10 cellular contexts compared by ENCODE assay signal in genomic region chr19:39415111-39416046, GRCh38. TPM values are rescaled to one million over a fixed set of nuclear protein-coding genes. Genes with fewer than 3 reads are reported as not detected.
DNase-seq lines count a peak whose midpoint lies in the region; ATAC-seq, FAIRE-seq and TF ChIP-seq lines count a peak whose summit lies in the region.
"Had no signal": no experiment of that assay in that cellular context is flagged by ENCODE, and none has a peak within 500 bp of the region (broad histone marks: within the 10 kb centered on the region; RNA-seq: fewer than 3 reads in every experiment).

No MANE protein-coding gene starts in this region.

- H2AFZ ChIP-seq in astrocyte (ENCODE audit: low read depth, low read length): no peak overlapping the region

- H3K9me3 Mint-ChIP-seq in astrocyte (ENCODE audit: unreplicated experiment): no peaks in the 10 kb centered on the region
- peaks cover 0 to 6% (median 0%) of the 10 kb centered on the region in 6 donors for H3K9me3 Mint-ChIP-seq in immature natural killer cell

- H3K4me3 Mint-ChIP-seq in astrocyte (ENCODE audit: unreplicated experiment) (peak overlapping the region; percentile 90), immature natural killer cell (no peak overlapping the region)

- H3K36me3 Mint-ChIP-seq in astrocyte (ENCODE audit: low read depth, unreplicated experiment) (peaks cover 11% of the 10 kb centered on the region), immature natural killer cell (peaks cover 0 to 3% (median 0%) of the 10 kb centered on the region in 3 donors)

- no peak for TF ChIP-seq POLR2A in stomach (IDR thresholded peaks at IDR 0.05)

- H3K9ac ChIP-seq in astrocyte (ENCODE audit: low read length): peak overlapping the region; percentile 97

- H3K4me2 ChIP-seq in astrocyte (ENCODE audit: low read length): peak overlapping the region; percentile 97

- H3K27me3 ChIP-seq in H7 (ENCODE audit: control insufficient read depth, insufficient read depth, low read length) (no peaks in the 10 kb centered on the region), astrocyte (ENCODE audit: insufficient read depth, low read length) (no peaks in the 10 kb centered on the region), stomach (no peaks in the 10 kb centered on the region)

- H4K20me1 ChIP-seq in astrocyte (ENCODE audit: insufficient read depth, low read length): peaks cover 58% of the 10 kb centered on the region

- no peak for ATAC-seq in GM19452 (IDR thresholded peaks at IDR 0.05; ENCODE audit: unreplicated experiment)
- no peak for ATAC-seq in HG03095 (IDR thresholded peaks at IDR 0.05; ENCODE audit: unreplicated experiment)

- peak; percentile 83 for DNase-seq in H7
- DNase-seq in astrocyte (ENCODE audit: low read depth): no peak
- no peak for DNase-seq in immature natural killer cell
- DNase-seq in stomach: no peak
- DNase-seq in GM10248 (ENCODE audit: extremely low spot score): no peak
- no peak for DNase-seq in germinal center (ENCODE audit: low spot score)
- DNase-seq: effector CD4-positive, alpha-beta T cell; NCI-H2081 treated with DMSO at 0.1 percent for 48 hours had no signal

- H3K27ac Mint-ChIP-seq in astrocyte (ENCODE audit: unreplicated experiment): no peak overlapping the region
- peak overlapping the region in 4 of 6 donors; percentile 14 to 90 (median 49) for H3K27ac Mint-ChIP-seq in immature natural killer cell

- peaks cover 28% of the 10 kb centered on the region for H3K4me1 ChIP-seq in astrocyte (ENCODE audit: insufficient read depth, low read length)
- peaks cover 20 to 64% (median 55%) of the 10 kb centered on the region in 4 donors for H3K4me1 ChIP-seq in stomach

- intact Hi-C loops in stomach (cut with DNase I; ENCODE audit: low total_unique reads): no loop called here

- POLR2A ChIA-PET in GM10248 (lab: Yijun Ruan, JAX): interaction anchor here (1.2 to 1.5 kb wide), 2 partner anchors 11 to 18 kb away, joined by 5 to 7 read pairs; no protein-coding TSS in a partner anchor

- 61 to 76% (median 72%) methylated on average over 32 to 35 of the region's 35 CpGs for WGBS in stomach, 5 donors

- TF ChIP-seq EP300 in stomach (IDR thresholded peaks at IDR 0.05): no peak

- no peak overlapping the region for H3K4me3 ChIP-seq in H7 (ENCODE audit: insufficient read depth, low read depth, low read length)
- H3K4me3 ChIP-seq in astrocyte (ENCODE audit: insufficient read depth, low read depth, low read length): peak overlapping the region; percentile 83
- peak overlapping the region; percentile 57 to 95 (median 92) for H3K4me3 ChIP-seq in stomach

- no peak for FAIRE-seq in astrocyte (lab: Jason Lieb, UNC)

- H3K79me2 ChIP-seq in astrocyte (ENCODE audit: insufficient read depth, low read length): peaks cover 58% of the 10 kb centered on the region

- peaks cover 26% of the 10 kb centered on the region for H3K4me1 Mint-ChIP-seq in astrocyte (ENCODE audit: low read depth, unreplicated experiment)
- peaks cover 29 to 33% of the 10 kb centered on the region in 2 donors for H3K4me1 Mint-ChIP-seq in immature natural killer cell

- H3K27ac ChIP-seq in astrocyte (ENCODE audit: low read depth, low read length) (peak overlapping the region; percentile 97), stomach (peak overlapping the region in 4 of 5 donors; percentile 37 to 100 (median 98))

- peaks cover 20% of the 10 kb centered on the region for H3K36me3 ChIP-seq in H7 (replicated peaks; ENCODE audit: control insufficient read depth, insufficient read depth, low read length)
- H3K36me3 ChIP-seq in astrocyte (ENCODE audit: insufficient read depth, low read length): peaks cover 11% of the 10 kb centered on the region
- H3K36me3 ChIP-seq in stomach: peaks cover 13 to 42% (median 35%) of the 10 kb centered on the region in 4 donors

- H3K9me3 ChIP-seq in astrocyte (ENCODE audit: insufficient read depth, low read depth, low read length) (no peaks in the 10 kb centered on the region), stomach (no peaks in the 10 kb centered on the region)

- TF ChIP-seq CTCF in astrocyte (IDR thresholded peaks at IDR 0.05; ENCODE audit: insufficient read depth, low read depth, low read length) (no peak), stomach (IDR thresholded peaks at IDR 0.05) (no peak), GM10248 (IDR thresholded peaks at IDR 0.05; ENCODE audit: control extremely low read depth, extremely low read depth, low read depth, missing control alignments) (no peak)

- H3K27me3 Mint-ChIP-seq in astrocyte (ENCODE audit: low read depth, unreplicated experiment): no peaks in the 10 kb centered on the region
- peaks cover 23 to 34% (median 25%) of the 10 kb centered on the region in 3 donors for H3K27me3 Mint-ChIP-seq in immature natural killer cell (ENCODE audit: low read depth in 3 of 3)

- CTCF ChIA-PET in GM10248 (lab: Yijun Ruan, JAX): interaction anchor here (1.0 to 1.9 kb wide), 5 partner anchors 18 to 26 kb away, joined by 3 to 12 read pairs (median 5); partner anchors contain the start of genes MED29 and PAF1

RNA-seq across cellular contexts. Expression of gene PLEKHG2, which starts 2.9 kb away (rescaled TPM):
- total RNA-seq in H7 (2014; rRNA removed; shearing (Covaris generic)): 34.2 and 90.9 TPM in 2 replicates
- total RNA-seq in astrocyte (101 and 102 TPM in 2 replicates), stomach (10 to 100 TPM in 2 of 5 donors, 1 to 10 TPM in 3; 1.4 to 20.2 (median 8.5) TPM)
- polyA plus RNA-seq in immature natural killer cell (1 to 10 TPM in 2 of 3 donors, not detected in 1; 3.7 to 4.3 TPM), stomach (1 to 10 TPM; 4.6 to 6.3 (median 4.9) TPM)

RNA-seq across cellular contexts. Expression of gene ZFP36, which starts 8.7 kb away (rescaled TPM):
- total RNA-seq in H7 (2014; rRNA removed; shearing (Covaris generic)): 2.2 and 6.4 TPM in 2 replicates
- 21.6 and 28.0 TPM in 2 replicates for total RNA-seq in astrocyte
- polyA plus RNA-seq in immature natural killer cell: 100 to 1,000 TPM; 305 to 745 (median 318) TPM
- total RNA-seq in stomach: 1,000 to 10,000 TPM in 1 of 5 donors, 100 to 1,000 TPM in 3, 10 to 100 TPM in 1; 26.1 to 1,667 (median 340) TPM
- 100 to 1,000 TPM; 127 to 150 (median 136) TPM for polyA plus RNA-seq in stomach

RNA-seq across cellular contexts. Expression of gene RPS16, which starts 20.4 kb away (rescaled TPM):
- 42.4 and 55.8 TPM in 2 replicates for total RNA-seq in H7 (2014; rRNA removed; shearing (Covaris generic))
- total RNA-seq in astrocyte (1,194 and 1,329 TPM in 2 replicates), stomach (1,000 to 10,000 TPM in 3 of 5 donors, 100 to 1,000 TPM in 1, 10 to 100 TPM in 1; 69.0 to 2,451 (median 1,419) TPM)
- polyA plus RNA-seq in immature natural killer cell (1,000 to 10,000 TPM in 1 of 3 donors, 100 to 1,000 TPM in 2; 733 to 1,627 (median 903) TPM), stomach (1,000 to 10,000 TPM; 3,264 to 4,294 (median 3,586) TPM)

RNA-seq across cellular contexts. Expression of gene MED29, which starts 24.2 kb away (rescaled TPM):
- total RNA-seq in H7 (2014; rRNA removed; shearing (Covaris generic)): 38.2 and 41.6 TPM in 2 replicates
- 27.0 and 29.9 TPM in 2 replicates for total RNA-seq in astrocyte
- 10 to 100 TPM; 41.6 to 64.7 (median 41.8) TPM for polyA plus RNA-seq in immature natural killer cell
- total RNA-seq in stomach: 10 to 100 TPM in 4 of 5 donors, 1 to 10 TPM in 1; 6.4 to 91.0 (median 23.0) TPM
- 10 to 100 TPM; 20.4 to 22.1 (median 20.5) TPM for polyA plus RNA-seq in stomach

RNA-seq across cellular contexts. Expression of gene PAF1, which starts 24.5 kb away (rescaled TPM):
- total RNA-seq in H7 (2014; rRNA removed; shearing (Covaris generic)): 20.7 and 21.6 TPM in 2 replicates
- total RNA-seq in astrocyte: 42.0 and 43.2 TPM in 2 replicates
- polyA plus RNA-seq in immature natural killer cell: 10 to 100 TPM; 18.9 to 48.1 (median 31.6) TPM
- total RNA-seq in stomach: 10 to 100 TPM in 3 of 5 donors, 1 to 10 TPM in 2; 7.0 to 77.2 (median 21.4) TPM
- 10 to 100 TPM; 31.7 to 49.0 (median 32.2) TPM for polyA plus RNA-seq in stomach
